11 cellular contexts compared by ENCODE assay signal in the genomic region with DNA sequence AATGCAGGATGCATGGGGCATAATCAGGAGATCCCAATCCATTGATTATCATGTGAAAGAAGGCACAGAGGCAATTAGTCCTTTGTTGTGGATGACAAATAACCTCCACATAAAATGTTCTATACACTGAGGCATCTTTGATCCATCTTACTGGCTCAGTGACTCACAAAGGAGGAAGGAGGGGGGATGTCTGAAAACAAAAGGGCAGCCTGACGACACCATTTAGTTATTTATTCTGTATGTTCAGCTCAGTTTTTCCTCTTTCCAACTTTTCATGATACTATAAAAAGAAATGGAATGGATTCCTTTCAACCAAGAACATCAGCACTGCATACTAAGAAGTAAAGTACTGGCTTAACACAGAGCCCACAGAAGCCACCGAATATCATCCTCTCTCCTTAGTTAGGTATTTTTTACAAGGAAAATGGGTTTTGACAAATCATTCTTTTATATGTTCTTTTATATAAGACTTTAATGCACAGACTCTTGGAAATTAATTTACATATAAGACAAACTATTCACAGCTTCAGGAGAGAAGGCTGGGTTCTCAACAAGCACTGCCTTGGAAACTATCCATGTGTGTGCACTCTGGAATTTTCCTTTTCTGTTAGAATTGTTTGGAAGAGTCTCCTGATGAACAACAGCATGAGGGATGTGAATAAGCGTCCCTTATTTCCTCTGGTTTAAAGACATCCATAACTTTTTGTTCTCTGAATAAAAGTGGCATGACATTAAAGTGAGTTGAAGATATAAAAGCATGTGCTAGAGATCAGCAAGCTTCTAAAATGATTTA.
DNase-seq lines count a peak whose midpoint lies in the region; FAIRE-seq and TF ChIP-seq lines count a peak whose summit lies in the region.
"Had no signal": no experiment of that assay in that cellular context is flagged by ENCODE, and none has a peak within 500 bp of the region (broad histone marks: within the 10 kb centered on the region; RNA-seq: fewer than 3 reads in every experiment).

No MANE protein-coding gene starts in this region.

- intact Hi-C loops in left ventricle myocardium inferior (cut with micrococcal nuclease) (no loop called here), uterus (cut with DNase I; ENCODE audit: low total_unique reads) (no loop called here)

- H3K4me3 ChIP-seq in cardiac muscle cell = no peak overlapping the region
- H3K4me3 ChIP-seq in left ventricle myocardium inferior = no peak overlapping the region
- no peak overlapping the region for H3K4me3 ChIP-seq in uterus

- no peaks in the 10 kb centered on the region; a peak in 1 of 5 replicates for H3K9me3 Mint-ChIP-seq in H9
- H3K9me3 Mint-ChIP-seq: CD4-positive, alpha-beta memory T cell had no signal

- no peak overlapping the region for H2BK20ac ChIP-seq in H9 (ENCODE audit: low read depth, low read length, poor library complexity, severe bottlenecking)

- no peaks in the 10 kb centered on the region for H3K27me3 Mint-ChIP-seq in H9 (ENCODE audit: low read depth)
- H3K27me3 Mint-ChIP-seq: CD4-positive, alpha-beta memory T cell had no signal

- H4K20me1 ChIP-seq in H9 (ENCODE audit: control insufficient read depth, insufficient read depth, insufficient read length) = no peaks in the 10 kb centered on the region

- peaks cover 87% of the 10 kb centered on the region for H3K4me1 ChIP-seq in cardiac muscle cell (ENCODE audit: low read depth)
- peaks cover 29% of the 10 kb centered on the region for H3K4me1 ChIP-seq in left ventricle myocardium inferior
- peaks cover 5 to 7% of the 10 kb centered on the region in 2 donors for H3K4me1 ChIP-seq in uterus
- no peaks in the 10 kb centered on the region; the same call in 1 of the 2 replicates for H3K4me1 ChIP-seq in H9 (ENCODE audit: insufficient read depth, low read length)

- peaks cover 2% of the 10 kb centered on the region for H3K79me1 ChIP-seq in H9 (ENCODE audit: insufficient read depth, low read depth, low read length, poor library complexity, severe bottlenecking)

- DNase-seq in cardiac muscle cell (ENCODE audit: low read depth in 1 of 2, low spot score in 1 of 2) = peak in 1 of 2 donors; percentile 75
- no peak for DNase-seq in left ventricle myocardium inferior
- DNase-seq in amniotic stem cell (lab: John Stamatoyannopoulos, UW) = peak; percentile 81
- peak; percentile 95 for DNase-seq in iris pigment epithelial cell (ENCODE audit: low read depth)
- no peak for DNase-seq in uterus
- no peak for DNase-seq in SK-N-DZ (ENCODE audit: low spot score)
- no peak for DNase-seq in GM19239 (ENCODE audit: insufficient read length, low spot score)
- DNase-seq in H9 = no peak
- DNase-seq: CD4-positive, alpha-beta memory T cell; erythroblast; SHP77 treated with DMSO at 0.1 percent for 48 hours had no signal

- TF ChIP-seq CTCF in cardiac muscle cell (IDR thresholded peaks at IDR 0.05; ENCODE audit: low read depth, low read length) (no peak), left ventricle myocardium inferior (IDR thresholded peaks at IDR 0.05; ENCODE audit: borderline replicate concordance) (no peak), uterus (IDR thresholded peaks at IDR 0.05) (no peak), H9 (conservative IDR thresholded peaks at IDR 0.05) (no peak)

- no peak overlapping the region for H2BK120ac ChIP-seq in H9 (ENCODE audit: low read depth, low read length, poor library complexity, severe bottlenecking)

- H3K79me2 ChIP-seq in H9 (ENCODE audit: insufficient read depth, low read length) = no peaks in the 10 kb centered on the region

- no peak overlapping the region for H3K18ac ChIP-seq in H9 (ENCODE audit: insufficient read length, low read depth, low read length)

- H3K27ac Mint-ChIP-seq in H9 = no peak overlapping the region

- H4K91ac ChIP-seq in H9 (ENCODE audit: insufficient read length, low read depth, low read length) = no peak overlapping the region

- no peak overlapping the region for H2AFZ ChIP-seq in H9 (ENCODE audit: low read length)

- no peaks in the 10 kb centered on the region for H3K23me2 ChIP-seq in H9 (ENCODE audit: insufficient read length, low read depth, low read length, poor library complexity, severe bottlenecking)

- H3K23ac ChIP-seq in H9 (ENCODE audit: insufficient read length, low read depth, low read length) = no peak overlapping the region

- TF ChIP-seq POLR2A in uterus (IDR thresholded peaks at IDR 0.05) = no peak

- no peaks in the 10 kb centered on the region for H3K9me3 ChIP-seq in cardiac muscle cell (ENCODE audit: low read depth)
- H3K9me3 ChIP-seq in left ventricle myocardium inferior (replicated peaks) = no peaks in the 10 kb centered on the region
- no peaks in the 10 kb centered on the region for H3K9me3 ChIP-seq in uterus
- no peaks in the 10 kb centered on the region for H3K9me3 ChIP-seq in H9 (ENCODE audit: control insufficient read depth, low read depth, low read length)

- no peak overlapping the region for H3T11ph ChIP-seq in H9 (ENCODE audit: low read length)

- no peak overlapping the region for H4K5ac ChIP-seq in H9 (ENCODE audit: insufficient read length, low read depth, low read length)

- H3K56ac ChIP-seq in H9 (ENCODE audit: insufficient read length, low read depth, low read length) = no peak overlapping the region

- H3K4me2 ChIP-seq in H9 (ENCODE audit: insufficient read depth, insufficient read length, low read length) = no peak overlapping the region

- no peak overlapping the region for H2AK5ac ChIP-seq in H9 (ENCODE audit: insufficient read length, low read length)

- no peak overlapping the region for H2BK15ac ChIP-seq in H9 (ENCODE audit: low read depth, low read length)

- H3K9ac ChIP-seq in H9 (ENCODE audit: extremely low read depth, insufficient read length, low read length) = no peak overlapping the region

- no peak overlapping the region for H3K4me3 Mint-ChIP-seq in H9

- no peaks in the 10 kb centered on the region for H3K36me3 Mint-ChIP-seq in H9 (ENCODE audit: insufficient read depth in 1 of 3, low read depth in 3 of 3)
- H3K36me3 Mint-ChIP-seq: CD4-positive, alpha-beta memory T cell had no signal

- H3K27me3 ChIP-seq in cardiac muscle cell (no peaks in the 10 kb centered on the region), left ventricle myocardium inferior (ENCODE audit: low read depth) (no peaks in the 10 kb centered on the region), uterus (no peaks in the 10 kb centered on the region), H9 (ENCODE audit: insufficient read depth, low read length) (no peaks in the 10 kb centered on the region)

- H3K4me1 Mint-ChIP-seq in H9 = peaks cover 14 to 21% of the 10 kb centered on the region in 2 experiments

- FAIRE-seq in GM19239 (lab: Jason Lieb, UNC) = no peak

- H3K36me3 ChIP-seq in cardiac muscle cell (no peaks in the 10 kb centered on the region), left ventricle myocardium inferior (no peaks in the 10 kb centered on the region), uterus (no peaks in the 10 kb centered on the region)

- WGBS in H9 (ENCODE audit: extremely low coverage, insufficient read length, low lambda C conversion rate) = no CpG with 5 or more reads among the region's 3 CpGs

- H4K8ac ChIP-seq in H9 (replicated peaks; ENCODE audit: insufficient read length, low read depth, low read length) = no peak overlapping the region

- peak overlapping the region; percentile 89 for H3K27ac ChIP-seq in cardiac muscle cell
- no peak overlapping the region for H3K27ac ChIP-seq in left ventricle myocardium inferior (replicated peaks)
- H3K27ac ChIP-seq in uterus = peak overlapping the region; percentile 82 to 83
- H3K27ac ChIP-seq in H9 (ENCODE audit: insufficient read length, low read depth, low read length) = no peak overlapping the region

- no peak overlapping the region for H3K14ac ChIP-seq in H9 (ENCODE audit: insufficient read depth, low read length)

- H3K4ac ChIP-seq in H9 (ENCODE audit: low read depth, low read length) = no peak overlapping the region

- H2BK12ac ChIP-seq in H9 (ENCODE audit: insufficient read length, low read depth, low read length) = no peak overlapping the region

- no peak overlapping the region for H2BK5ac ChIP-seq in H9 (ENCODE audit: insufficient read length, low read length)

Comparison
In these comparisons a context has a peak if more than half of its experiments do, and no peak if none do; other contexts are left out.
1. H3K27ac ChIP-seq: peak in cardiac muscle cell (single experiment) and uterus (2 of 2); none in left ventricle myocardium inferior (single experiment) and H9 (single experiment).
2. DNase-seq: peak in amniotic stem cell (single experiment) and iris pigment epithelial cell (single experiment); none in left ventricle myocardium inferior (single experiment), uterus (0 of 2), SK-N-DZ (single experiment), GM19239 (single experiment) and H9 (single experiment).